ENCODE assay signal across 1 cellular context in the genomic region with DNA sequence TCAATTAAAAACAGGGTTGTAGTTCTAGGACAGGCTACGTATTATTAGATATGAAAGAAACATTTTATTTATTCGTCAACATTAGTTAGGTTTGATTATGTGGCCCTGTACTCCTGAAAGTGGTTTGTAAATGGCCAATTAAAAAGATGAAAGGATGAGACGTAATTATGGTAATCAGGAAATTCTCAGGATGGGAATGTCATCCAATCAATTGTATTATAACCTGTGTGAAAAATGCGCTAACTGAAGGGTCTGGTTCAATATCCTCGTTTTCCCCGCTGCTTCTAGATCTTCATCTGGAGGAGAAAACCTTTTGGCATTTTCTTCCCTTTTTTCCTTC.
TF ChIP-seq lines count a peak whose summit lies in the region.

No MANE protein-coding gene starts in this region.

TF ChIP-seq in endothelial cell of umbilical vein, 7 proteins besides CTCF, POLR2A, EP300 and RAD21:
- TF ChIP-seq MYC (IDR thresholded peaks at IDR 0.05; ENCODE audit: low read depth, low read length) = no peak
- TF ChIP-seq EZH2 (IDR thresholded peaks at IDR 0.05; ENCODE audit: borderline replicate concordance, low read depth, low read length, severe bottlenecking) = no peak
- TF ChIP-seq, protein P1, sequence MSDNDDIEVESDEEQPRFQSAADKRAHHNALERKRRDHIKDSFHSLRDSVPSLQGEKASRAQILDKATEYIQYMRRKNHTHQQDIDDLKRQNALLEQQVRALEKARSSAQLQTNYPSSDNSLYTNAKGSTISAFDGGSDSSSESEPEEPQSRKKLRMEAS (IDR thresholded peaks at IDR 0.05; ENCODE audit: insufficient read depth, insufficient read length) = no peak
- TF ChIP-seq JUN (IDR thresholded peaks at IDR 0.05; ENCODE audit: borderline replicate concordance, insufficient read depth, insufficient read length, low read depth) = no peak
- no peak for TF ChIP-seq POLR2AphosphoS5 (IDR thresholded peaks at IDR 0.05; ENCODE audit: insufficient read depth, low read depth, low read length)
- no peak for TF ChIP-seq FOS (IDR thresholded peaks at IDR 0.05; ENCODE audit: borderline replicate concordance, insufficient read depth, low read length)
- TF ChIP-seq GATA2 (IDR thresholded peaks at IDR 0.05; ENCODE audit: insufficient read depth, insufficient read length, low read depth, low read length) = no peak
TF ChIP-seq in endothelial cell of umbilical vein: peak in this region for 0.
